Comparison of ENCODE assay signal across 15 cellular contexts in genomic region chr13:54953786-54954185, GRCh38.
"Had no signal": no experiment of that assay in that cellular context is flagged by ENCODE, and none has a peak within 500 bp of the region (broad histone marks: within the 10 kb centered on the region; RNA-seq: fewer than 3 reads in every experiment).

No MANE protein-coding gene starts in this region.

- H3K4me1 Mint-ChIP-seq: activated B cell treated with CpG ODN at 0.5 μM for 24 hours; activated CD8-positive, alpha-beta memory T cell treated with anti-CD3 and anti-CD28 coated beads, Interleukin-2, amount 10 ng/mL, durations not matched to agents 7 days and 5 days; mesothelial cell of epicardium; neural progenitor cell; T-helper 17 cell had no signal

- H3K4me3 Mint-ChIP-seq: activated B cell treated with CpG ODN at 0.5 μM for 24 hours; activated CD8-positive, alpha-beta memory T cell treated with anti-CD3 and anti-CD28 coated beads, Interleukin-2, amount 10 ng/mL, durations not matched to agents 7 days and 5 days; activated T-cell treated with anti-CD3 and anti-CD28 coated beads, Interleukin-2, amount 50 U/mL, for 4 hours; mesothelial cell of epicardium; neural progenitor cell; stimulated activated naive CD8-positive, alpha-beta T cell treated with anti-CD3 and anti-CD28 coated beads, Interleukin-15, Interleukin-2, amounts not matched to agents 100 ng/mL and 50 ng/mL, for 24 hours; T-helper 17 cell had no signal

- H3K4me1 ChIP-seq: gastrocnemius medialis, heart right ventricle, neural progenitor cell had no signal

- H3K27me3 Mint-ChIP-seq: activated B cell treated with CpG ODN at 0.5 μM for 24 hours; activated CD8-positive, alpha-beta memory T cell treated with anti-CD3 and anti-CD28 coated beads, Interleukin-2, amount 10 ng/mL, durations not matched to agents 7 days and 5 days; stimulated activated naive CD8-positive, alpha-beta T cell treated with anti-CD3 and anti-CD28 coated beads, Interleukin-15, Interleukin-2, amounts not matched to agents 100 ng/mL and 50 ng/mL, for 24 hours; T-helper 17 cell had no signal

- ATAC-seq: activated CD8-positive, alpha-beta memory T cell treated with anti-CD3 and anti-CD28 coated beads, Interleukin-2, amount 10 ng/mL, durations not matched to agents 7 days and 5 days; gastrocnemius medialis; heart right ventricle; left ventricle myocardium superior; T-helper 17 cell had no signal

- H3K4me2 ChIP-seq: neural progenitor cell had no signal

- H3K36me3 Mint-ChIP-seq: activated CD8-positive, alpha-beta memory T cell treated with anti-CD3 and anti-CD28 coated beads, Interleukin-2, amount 10 ng/mL, durations not matched to agents 7 days and 5 days; mesothelial cell of epicardium; neural progenitor cell had no signal

- H3K27ac Mint-ChIP-seq: activated B cell treated with CpG ODN at 0.5 μM for 24 hours; activated CD8-positive, alpha-beta memory T cell treated with anti-CD3 and anti-CD28 coated beads, Interleukin-2, amount 10 ng/mL, durations not matched to agents 7 days and 5 days; mesothelial cell of epicardium; neural progenitor cell; stimulated activated naive CD8-positive, alpha-beta T cell treated with anti-CD3 and anti-CD28 coated beads, Interleukin-15, Interleukin-2, amounts not matched to agents 100 ng/mL and 50 ng/mL, for 24 hours; T-helper 17 cell had no signal

- DNase-seq: activated B cell treated with CpG ODN at 0.5 μM for 24 hours; activated CD8-positive, alpha-beta memory T cell treated with anti-CD3 and anti-CD28 coated beads, Interleukin-2, amount 10 ng/mL, durations not matched to agents 7 days and 5 days; activated T-cell treated with anti-CD3 and anti-CD28 coated beads, Interleukin-2, amount 50 U/mL, for 4 hours; gastrocnemius medialis; heart right ventricle; kidney; left ventricle myocardium superior; ovary; stimulated activated CD4-positive, alpha-beta T cell treated with anti-CD3 and anti-CD28 coated beads, Interleukin-2, amount 100 ng/mL, for 48 hours; T-helper 17 cell had no signal

- H3K9me3 ChIP-seq: gastrocnemius medialis, ovary, thoracic aorta had no signal

- H3K27ac ChIP-seq: cardiac muscle cell, gastrocnemius medialis, heart right ventricle, neural progenitor cell, ovary, thoracic aorta had no signal

- H3K9ac ChIP-seq: neural progenitor cell had no signal

- H3K27me3 ChIP-seq: cardiac muscle cell, gastrocnemius medialis, heart right ventricle, neural progenitor cell, ovary had no signal

- H3K4me3 ChIP-seq: cardiac muscle cell, gastrocnemius medialis, heart right ventricle, neural progenitor cell, ovary, thoracic aorta had no signal

- H3K9me3 Mint-ChIP-seq: neural progenitor cell had no signal

- H3K36me3 ChIP-seq: cardiac muscle cell, gastrocnemius medialis, heart right ventricle, neural progenitor cell, ovary, thoracic aorta had no signal
